Comparison of ENCODE assay signal across 1 cellular context in genomic region chr19:9700229-9700981, GRCh38.
TF ChIP-seq lines count a peak whose summit lies in the region.

No MANE protein-coding gene starts in this region.

TF ChIP-seq in IMR-90, 13 proteins besides CTCF, POLR2A, EP300 and RAD21 (continued from another document):
- TF ChIP-seq ELK1 (IDR thresholded peaks at IDR 0.05; ENCODE audit: borderline replicate concordance, low read depth, low read length) (no peak), RFX5 (IDR thresholded peaks at IDR 0.05; ENCODE audit: low read depth, low read length) (no peak), MAZ (IDR thresholded peaks at IDR 0.05; ENCODE audit: borderline replicate concordance, low read depth, low read length) (no peak), RCOR1 (IDR thresholded peaks at IDR 0.05; ENCODE audit: insufficient replicate concordance, low read length) (no peak)
- TF ChIP-seq, protein P1, sequence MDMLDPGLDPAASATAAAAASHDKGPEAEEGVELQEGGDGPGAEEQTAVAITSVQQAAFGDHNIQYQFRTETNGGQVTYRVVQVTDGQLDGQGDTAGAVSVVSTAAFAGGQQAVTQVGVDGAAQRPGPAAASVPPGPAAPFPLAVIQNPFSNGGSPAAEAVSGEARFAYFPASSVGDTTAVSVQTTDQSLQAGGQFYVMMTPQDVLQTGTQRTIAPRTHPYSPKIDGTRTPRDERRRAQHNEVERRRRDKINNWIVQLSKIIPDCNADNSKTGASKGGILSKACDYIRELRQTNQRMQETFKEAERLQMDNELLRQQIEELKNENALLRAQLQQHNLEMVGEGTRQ (IDR thresholded peaks at IDR 0.05; ENCODE audit: low read depth, low read length), result no peak
